In the genomic region with DNA sequence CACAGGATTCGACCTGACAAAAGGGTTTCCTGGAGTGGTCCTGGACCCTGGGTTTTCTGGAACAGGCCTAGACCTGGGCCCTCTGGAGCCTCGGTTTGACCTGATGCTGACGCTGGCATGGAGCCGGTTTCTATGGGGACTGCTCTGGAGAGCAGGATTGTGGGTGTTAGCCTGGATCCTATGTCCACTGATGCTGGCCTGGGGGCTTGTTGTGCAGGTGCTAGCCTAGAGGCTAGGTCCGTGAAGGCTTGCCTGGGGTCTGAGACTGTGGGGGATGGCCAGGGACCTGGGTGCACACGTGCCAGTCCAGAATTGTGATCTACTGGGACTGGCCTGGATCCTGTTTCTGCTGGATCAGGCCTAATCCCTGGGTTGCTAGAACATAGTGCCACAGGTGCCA, we compare ENCODE assay signal across 34 cellular contexts.
"Had no signal": no experiment of that assay in that cellular context is flagged by ENCODE, and none has a peak within 500 bp of the region (broad histone marks: within the 10 kb centered on the region; RNA-seq: fewer than 3 reads in every experiment).

No MANE protein-coding gene starts in this region.

- H3K9me3 ChIP-seq: MG63 had no signal

- H3K27me3 ChIP-seq: MG63 had no signal

- H3K4me3 ChIP-seq: MG63 had no signal

- H3K27ac ChIP-seq: KMS-11 had no signal

- H3K36me3 ChIP-seq: MG63 had no signal

- DNase-seq: Karpas-422, Kasumi-1, MG63, MM.1S, MV-4-11, NCI-H1048, NCI-H1092, NCI-H1092 treated with DMSO at 0.1 percent for 48 hours, NCI-H1105, NCI-H1105 treated with DMSO at 0.1 percent for 48 hours, NCI-H1417 treated with DMSO at 0.1 percent for 48 hours, NCI-H1436, NCI-H1436 treated with DMSO at 0.1 percent for 48 hours, NCI-H146, NCI-H1694, NCI-H1694 treated with DMSO at 0.1 percent for 48 hours, NCI-H187, NCI-H187 treated with DMSO at 0.1 percent for 48 hours, NCI-H1930, NCI-H2029, NCI-H2029 treated with DMSO at 0.1 percent for 48 hours, NCI-H2081, NCI-H2081 treated with DMSO at 0.1 percent for 48 hours, NCI-H2107, NCI-H2171, NCI-H2171 treated with DMSO at 0.1 percent for 48 hours, NCI-H226, NCI-H345, NCI-H446, NCI-H446 treated with DMSO at 0.1 percent for 48 hours, NCI-H510A, NCI-H510A treated with DMSO at 0.1 percent for 48 hours, NCI-H524 had no signal
